ENCODE assay signal across 17 cellular contexts in genomic region chr6:158573542-158573931, GRCh38.
"Had no signal": no experiment of that assay in that cellular context is flagged by ENCODE, and none has a peak within 500 bp of the region (broad histone marks: within the 10 kb centered on the region; RNA-seq: fewer than 3 reads in every experiment).

No MANE protein-coding gene starts in this region.

- H3K4me3 ChIP-seq: gastrocnemius medialis, SJSA1, smooth muscle cell, upper lobe of left lung had no signal

- H3K27ac ChIP-seq: gastrocnemius medialis, neutrophil, SJSA1, upper lobe of left lung, WERI-Rb-1 had no signal

- H3K27ac Mint-ChIP-seq: activated naive CD8-positive, alpha-beta T cell had no signal

- H3K27me3 ChIP-seq: gastrocnemius medialis, neutrophil, SJSA1, upper lobe of left lung had no signal

- ATAC-seq: gastrocnemius medialis, left ventricle myocardium superior, right cardiac atrium had no signal

- H3K9me3 ChIP-seq: gastrocnemius medialis, neutrophil, upper lobe of left lung had no signal

- H3K4me3 Mint-ChIP-seq: activated naive CD8-positive, alpha-beta T cell; activated T-cell treated with anti-CD3 and anti-CD28 coated beads, Interleukin-2, amount 50 U/mL, for 24 hours had no signal

- FAIRE-seq: bronchial epithelial cell, kidney had no signal

- H3K27me3 Mint-ChIP-seq: activated naive CD8-positive, alpha-beta T cell; activated T-cell treated with anti-CD3 and anti-CD28 coated beads, Interleukin-2, amount 50 U/mL, for 24 hours had no signal

- H3K36me3 ChIP-seq: gastrocnemius medialis, neutrophil had no signal

- DNase-seq: activated CD4-positive, alpha-beta T cell treated with anti-CD3 and anti-CD28 coated beads, Interleukin-2, amount 50 U/mL, for 1 hour; activated gamma-delta T cell; activated T-cell treated with anti-CD3 and anti-CD28 coated beads, Interleukin-2, amount 50 U/mL, for 24 hours; aorta; effector CD4-positive, alpha-beta T cell; gastrocnemius medialis; kidney; left ventricle myocardium superior; mesendoderm; right cardiac atrium; WERI-Rb-1 had no signal

- H3K4me2 ChIP-seq: smooth muscle cell had no signal

- H3K9me3 Mint-ChIP-seq: activated T-cell treated with anti-CD3 and anti-CD28 coated beads, Interleukin-2, amount 50 U/mL, for 24 hours had no signal
